In genomic region chr5:147188200-147189108, GRCh38 we compare ENCODE assay signal across 8 cellular contexts. TPM values are rescaled to one million over a fixed set of nuclear protein-coding genes. Genes with fewer than 3 reads are reported as not detected.
DNase-seq lines count a peak whose midpoint lies in the region; TF ChIP-seq lines count a peak whose summit lies in the region.

No MANE protein-coding gene starts in this region.

- no peak overlapping the region for H3K27ac Mint-ChIP-seq in HFFc6

- intact Hi-C loops in A673 (cut with micrococcal nuclease; ENCODE audit: unreplicated experiment), result loop anchor here (2.0 kb wide), 2 partner anchors 90 to 656 kb away; no protein-coding TSS in a partner anchor

- CTCF ChIA-PET in A673 (lab: Charles Lee), result interaction anchor here (0.5 to 1.7 kb wide), 23 partner anchors 13 to 852 kb away, joined by 3 to 30 read pairs (median 3); no protein-coding TSS in a partner anchor
- CTCF ChIA-PET in SK-N-SH (lab: Yijun Ruan, JAX), result interaction anchor here (0.6 to 9.3 kb wide), 108 partner anchors 9 to 1002 kb away, joined by 3 to 145 read pairs (median 4); partner anchors contain the start of genes GPR151 and PPP2R2B

- DNase-seq in A673 (ENCODE audit: low spot score) (peak; percentile 76), GM12864 (ENCODE audit: low read depth) (peak; percentile 4), HFFc6 (peak; percentile 66), NCI-H1048 (lab: John Stamatoyannopoulos, UW) (peak; percentile 33), SK-N-SH (peak; percentile 46), kidney glomerular epithelial cell (lab: John Stamatoyannopoulos, UW) (peak; percentile 66)
- peak; percentile 39 for DNase-seq in central memory CD4-positive, alpha-beta T cell
- DNase-seq in stimulated activated CD4-positive, alpha-beta T cell treated with anti-CD3 and anti-CD28 coated beads, TNF-alpha, amount 100 ng/mL, for 48 hours (ENCODE audit: low read depth in 3 of 3), result peak in 2 of 3 donors; percentile 15 to 24

- no peaks in the 10 kb centered on the region for H3K9me2 ChIP-seq in SK-N-SH

- H3K4me1 ChIP-seq in A673 (ENCODE audit: insufficient read depth, low read length, poor library complexity, severe bottlenecking) (no peaks in the 10 kb centered on the region), SK-N-SH (ENCODE audit: control insufficient read depth in 1 of 2, insufficient read depth in 2 of 2, low read depth in 1 of 2, low read length in 1 of 2) (peaks cover 4 to 7% of the 10 kb centered on the region in 2 experiments; a peak in 2 of 4 replicates)

- H3K4me2 ChIP-seq in SK-N-SH, result no peak overlapping the region

- H3K4me1 Mint-ChIP-seq in HFFc6 (ENCODE audit: low read depth), result peaks cover 6% of the 10 kb centered on the region; the same call in 1 of the 2 replicates

- H3K79me2 ChIP-seq in SK-N-SH (ENCODE audit: insufficient read depth), result no peaks in the 10 kb centered on the region

- H4K20me1 ChIP-seq in SK-N-SH (ENCODE audit: insufficient read depth), result no peaks in the 10 kb centered on the region

- BruUV-seq in A673 (replicated peaks; lab: Mats Ljungman, UMichigan), result no TSS peak

- no peak overlapping the region for H3K9ac ChIP-seq in SK-N-SH

- 48% methylated on average over 20 of the region's 20 CpGs for WGBS in SK-N-SH (ENCODE audit: low lambda C conversion rate)

- peak overlapping the region; percentile 77; the same call in 1 of the 2 replicates for H3K4me3 Mint-ChIP-seq in HFFc6

- 0 out of 4 replicates have a peak, but pooled peaks of 1 of the 2 experiments have one; percentile 7 for TF ChIP-seq EP300 in SK-N-SH (IDR thresholded peaks at IDR 0.05; ENCODE audit: borderline replicate concordance in 1 of 2, low read depth in 1 of 2, low read length in 1 of 2)

- H3K36me3 ChIP-seq in A673 (ENCODE audit: insufficient read depth, low read length, poor library complexity, severe bottlenecking) (no peaks in the 10 kb centered on the region), SK-N-SH (replicated peaks in 1 of 2; ENCODE audit: control insufficient read depth in 1 of 2, insufficient read depth in 2 of 2, low read length in 1 of 2) (no peaks in the 10 kb centered on the region)

- no peaks in the 10 kb centered on the region for H3K9me3 ChIP-seq in A673 (ENCODE audit: low read depth, low read length, poor library complexity, severe bottlenecking)
- H3K9me3 ChIP-seq in SK-N-SH, result no peaks in the 10 kb centered on the region

- H3K27ac ChIP-seq in A673 (ENCODE audit: low read depth, low read length, poor library complexity, severe bottlenecking) (no peak overlapping the region), SK-N-SH (ENCODE audit: low read depth in 2 of 2, low read length in 1 of 2) (no peak overlapping the region)

- POLR2A ChIA-PET in A673 (lab: Charles Lee; ENCODE audit: low non-redundant PET) (interaction anchor here (0.6 kb wide), 1 partner anchor 8 kb away, joined by 3 read pairs; no protein-coding TSS in a partner anchor), SK-N-SH (lab: Yijun Ruan, JAX) (interaction anchor here (0.8 to 1.7 kb wide), 3 partner anchors 90 to 655 kb away, joined by 3 to 4 read pairs (median 3); no protein-coding TSS in a partner anchor)

- peak; percentile 90 for TF ChIP-seq CTCF in A673 (conservative IDR thresholded peaks at IDR 0.05; ENCODE audit: low read depth, low read length)
- peak; percentile 75 for TF ChIP-seq CTCF in GM12864 (IDR thresholded peaks at IDR 0.05; ENCODE audit: low read depth, low read length, missing control alignments)
- TF ChIP-seq CTCF in HFFc6 (IDR thresholded peaks at IDR 0.05), result peak; percentile 96
- TF ChIP-seq CTCF in SK-N-SH (IDR thresholded peaks at IDR 0.05), result peak; percentile 90

- H3K9me3 Mint-ChIP-seq in HFFc6, result no peaks in the 10 kb centered on the region

- no peaks in the 10 kb centered on the region for H3K36me3 Mint-ChIP-seq in HFFc6 (ENCODE audit: low read depth)

- peaks cover 6% of the 10 kb centered on the region for H3K27me3 Mint-ChIP-seq in HFFc6 (ENCODE audit: insufficient read depth)

- H3K4me3 ChIP-seq in A673 (ENCODE audit: low read depth, low read length, poor library complexity, severe bottlenecking), result no peak overlapping the region
- H3K4me3 ChIP-seq in GM12864 (ENCODE audit: low read depth, low read length), result no peak overlapping the region
- peak overlapping the region in 1 of 2 experiments; percentile 44; a peak in 2 of 4 replicates for H3K4me3 ChIP-seq in SK-N-SH (ENCODE audit: low read depth in 2 of 2, low read length in 1 of 2)

- H3F3A ChIP-seq in SK-N-SH (replicated peaks; ENCODE audit: insufficient read depth), result no peaks in the 10 kb centered on the region

- peak overlapping the region; percentile 77 for H2AFZ ChIP-seq in SK-N-SH (ENCODE audit: low read depth)

- peaks cover 24% of the 10 kb centered on the region for H3K27me3 ChIP-seq in A673 (replicated peaks; ENCODE audit: insufficient read depth, low read depth, low read length, poor library complexity)
- no peaks in the 10 kb centered on the region for H3K27me3 ChIP-seq in SK-N-SH (ENCODE audit: insufficient read depth)

- TF ChIP-seq RAD21 in SK-N-SH (IDR thresholded peaks at IDR 0.05; ENCODE audit: low read length), result peak; percentile 93

TF ChIP-seq in SK-N-SH, 30 proteins besides CTCF, POLR2A, EP300 and RAD21:
- TF ChIP-seq RCOR1 (IDR thresholded peaks at IDR 0.05; ENCODE audit: low read length) (peak; percentile 5; the same call in 1 of the 2 replicates), YY1 (IDR thresholded peaks at IDR 0.05; ENCODE audit: low read depth) (no peak), ZBTB33 (IDR thresholded peaks at IDR 0.05; ENCODE audit: borderline replicate concordance, low read depth) (no peak), SMC3 (IDR thresholded peaks at IDR 0.05; ENCODE audit: low read depth, low read length) (peak; percentile 84)

RNA-seq across cellular contexts. Expression of gene STK32A, which starts 46.4 kb away (rescaled TPM):
- total RNA-seq in A673 (2021), result not detected in 2 replicates
- 1 to 10 TPM in 2 of 6 experiments, under 1 TPM in 4; 0.21 to 1.4 (median 0.91) TPM for total RNA-seq in HFFc6 (2021; fragmentation: NEBNext Ultra II Directional; extraction: Animal tissue kit (Norgen Biotek cat#: 25700))
- polyA plus RNA-seq in SK-N-SH (2012; rRNA removed), result 0.18 and 0.20 TPM in 2 replicates
- polyA plus RNA-seq in SK-N-SH (2012; cell fraction: cytosol; rRNA removed), result 0.22 and 0.26 TPM in 2 replicates
- 0.25 and 0.66 TPM in 2 replicates for polyA plus RNA-seq in SK-N-SH (2012; cell fraction: nucleus; rRNA removed)

Comparison
In these comparisons a context has a peak if more than half of its experiments do, and no peak if none do; other contexts are left out.
1. DNase-seq: peak in every context shown above with its lines; median percentile 76 in A673; 66 in HFFc6; 66 in kidney glomerular epithelial cell; 46 in SK-N-SH; 39 in central memory CD4-positive, alpha-beta T cell; 33 in NCI-H1048; 20 in stimulated activated CD4-positive, alpha-beta T cell treated with anti-CD3 and anti-CD28 coated beads, TNF-alpha, amount 100 ng/mL, for 48 hours; 4 in GM12864.